Comparison of ENCODE assay signal across 10 cellular contexts in the genomic region with DNA sequence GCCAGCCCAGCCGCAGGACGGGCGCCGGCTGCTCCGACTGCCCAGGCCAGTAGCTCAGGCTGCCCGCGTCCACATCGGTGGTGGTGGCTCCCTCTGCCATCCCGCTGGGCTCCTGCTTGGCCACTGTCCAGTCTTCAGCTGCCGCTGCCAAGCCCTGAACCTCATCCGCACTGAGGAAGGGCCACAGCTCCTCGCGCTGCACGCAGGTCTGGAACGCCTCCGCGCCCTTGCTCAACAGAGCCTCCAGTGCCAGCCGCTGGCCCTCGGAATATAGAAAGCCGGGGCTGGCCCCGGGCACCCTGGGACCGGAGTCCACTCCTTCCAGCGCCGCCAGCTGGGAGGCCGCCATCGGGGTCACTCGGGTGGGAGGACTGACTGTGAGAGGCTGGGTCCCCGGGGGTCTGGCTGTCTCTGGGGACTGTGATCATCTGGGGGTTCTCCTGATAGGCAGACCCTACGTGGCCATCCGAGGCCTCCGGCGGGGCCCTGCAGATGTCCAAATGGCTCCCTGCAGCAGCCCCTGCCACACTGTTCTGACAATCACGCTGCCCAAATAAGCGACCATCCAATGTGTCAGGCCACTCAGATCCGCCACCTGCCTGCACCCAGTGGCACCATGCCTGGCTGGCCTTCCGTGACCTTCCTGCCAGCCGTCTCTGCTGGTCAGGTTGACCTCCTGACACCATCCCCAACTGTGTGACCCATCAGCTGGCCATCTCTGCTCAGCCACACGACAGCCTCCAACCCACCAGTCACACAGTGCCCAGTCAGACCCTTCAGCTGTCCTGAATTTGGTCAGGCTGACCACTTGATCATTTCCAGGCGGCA. TPM values are rescaled to one million over a fixed set of nuclear protein-coding genes. Genes with fewer than 3 reads are reported as not detected.
A peak's percentile ranks its signal among the peaks of the same experiment; 100 is the strongest.
DNase-seq lines count a peak whose midpoint lies in the region; ATAC-seq and TF ChIP-seq lines count a peak whose summit lies in the region.
"Had no signal": no experiment of that assay in that cellular context is flagged by ENCODE, and none has a peak within 500 bp of the region (broad histone marks: within the 10 kb centered on the region; RNA-seq: fewer than 3 reads in every experiment).

No MANE protein-coding gene starts in this region.

- no peak overlapping the region for H2AFZ ChIP-seq in PC-9

- H4K20me1 ChIP-seq in PC-9 (ENCODE audit: insufficient read depth), result peaks cover 32% of the 10 kb centered on the region

- DNase-seq in G401 (ENCODE audit: low spot score) (peak; percentile 75), PC-9 (no peak), esophagus squamous epithelium (lab: John Stamatoyannopoulos, UW) (no peak), NCI-H1436 (lab: John Stamatoyannopoulos, UW) (no peak), germinal center (ENCODE audit: low spot score) (no peak)
- DNase-seq: DMS79, NCI-H2171 treated with DMSO at 0.1 percent for 48 hours had no signal

- H3K79me2 ChIP-seq in PC-9 (ENCODE audit: low read depth), result peaks cover 31% of the 10 kb centered on the region

- peak overlapping the region; percentile 28 for H3K9ac ChIP-seq in rectal smooth muscle tissue (ENCODE audit: low read length)

- 73 to 81% methylated on average over 8 to 11 of the region's 39 CpGs for WGBS in esophagus squamous epithelium, 2 donors

- H3K36me3 ChIP-seq in PC-9 (ENCODE audit: low read depth) (peaks cover 31% of the 10 kb centered on the region), esophagus squamous epithelium (peaks cover 17 to 32% (median 24%) of the 10 kb centered on the region in 3 donors), rectal smooth muscle tissue (ENCODE audit: control insufficient read depth, insufficient read depth, low read length) (peaks cover 24% of the 10 kb centered on the region)

- in situ Hi-C loops in G401 (cut with HindIII; ENCODE audit: low sequenced_read_pairs), result no loop called here

- no TSS peak for BruUV-seq in PC-9 (replicated peaks; lab: Mats Ljungman, UMichigan)

- H3F3A ChIP-seq in PC-9 (ENCODE audit: insufficient read depth, low read depth), result peaks cover 61% of the 10 kb centered on the region

- TF ChIP-seq CTCF in PC-9 (conservative IDR thresholded peaks at IDR 0.05), result no peak
- no peak for TF ChIP-seq CTCF in esophagus squamous epithelium (IDR thresholded peaks at IDR 0.05)

- TF ChIP-seq POLR2A in esophagus squamous epithelium (IDR thresholded peaks at IDR 0.05) (no peak), GM18505 (IDR thresholded peaks at IDR 0.05; ENCODE audit: borderline replicate concordance, extremely low read depth, insufficient read depth, insufficient read length) (no peak)

- intact Hi-C loops in PC-9 (cut with micrococcal nuclease; ENCODE audit: unreplicated experiment), result no loop called here
- intact Hi-C loops in esophagus squamous epithelium (cut with DNase I), result no loop called here

- no peaks in the 10 kb centered on the region for H3K9me3 ChIP-seq in PC-9 (ENCODE audit: insufficient read depth, low read depth)
- H3K9me3 ChIP-seq in esophagus squamous epithelium, result no peaks in the 10 kb centered on the region

- peak overlapping the region; percentile 94; the same call in 1 of the 2 replicates for H3K4me2 ChIP-seq in PC-9

- CTCF ChIA-PET in PC-9 (lab: Charles Lee), result no interaction called here

- ATAC-seq in GM18505 (IDR thresholded peaks at IDR 0.05; ENCODE audit: unreplicated experiment), result no peak
- ATAC-seq in HG02623 (IDR thresholded peaks at IDR 0.05; ENCODE audit: unreplicated experiment), result no peak

- H3K4me3 ChIP-seq in PC-9 (no peak overlapping the region), esophagus squamous epithelium (peak overlapping the region in 1 of 4 donors; percentile 54), rectal smooth muscle tissue (ENCODE audit: low read length) (peak overlapping the region; percentile 58)

- H3K27ac ChIP-seq in PC-9, result no peak overlapping the region
- peak overlapping the region in 3 of 4 donors; percentile 93 to 96 (median 96) for H3K27ac ChIP-seq in esophagus squamous epithelium
- no peak overlapping the region for H3K27ac ChIP-seq in rectal smooth muscle tissue (ENCODE audit: low read depth, low read length)

- POLR2A ChIA-PET in PC-9 (lab: Charles Lee; ENCODE audit: unreplicated experiment), result no interaction called here

- H3K9me2 ChIP-seq in PC-9 (ENCODE audit: insufficient read depth), result no peaks in the 10 kb centered on the region

- H3K4me1 ChIP-seq in PC-9 (replicated peaks; ENCODE audit: insufficient read depth), result peaks cover 42% of the 10 kb centered on the region
- H3K4me1 ChIP-seq in esophagus squamous epithelium, result peaks cover 23 to 49% (median 31%) of the 10 kb centered on the region in 3 donors
- H3K4me1 ChIP-seq in rectal smooth muscle tissue (ENCODE audit: control insufficient read depth, insufficient read depth, low read length), result peaks cover 11% of the 10 kb centered on the region

- H3K27me3 ChIP-seq in PC-9 (ENCODE audit: insufficient read depth, low read depth) (no peaks in the 10 kb centered on the region), esophagus squamous epithelium (no peaks in the 10 kb centered on the region), rectal smooth muscle tissue (ENCODE audit: control insufficient read depth, insufficient read depth, low read length) (no peaks in the 10 kb centered on the region)

RNA-seq across cellular contexts. Expression of a gene that starts 1.6 kb away (rescaled TPM):
- total RNA-seq in G401 (2014; rRNA removed; shearing (Covaris generic)), result 0.34 TPM in 1 of 2 replicates, not detected in the other
- 12.3 and 17.4 TPM in 2 replicates for total RNA-seq in PC-9 (2021)
- total RNA-seq in esophagus squamous epithelium, result 10 to 100 TPM in 1 of 4 donors, 1 to 10 TPM in 3; 3.1 to 12.3 (median 8.6) TPM

RNA-seq across cellular contexts. Expression of a gene that starts 5.7 kb away (rescaled TPM):
- total RNA-seq in G401 (2014; rRNA removed; shearing (Covaris generic)), result 3,072 and 3,826 TPM in 2 replicates
- total RNA-seq in PC-9 (2021), result 1,618 and 1,710 TPM in 2 replicates
- total RNA-seq in esophagus squamous epithelium, result 1,000 to 10,000 TPM; 1,870 to 2,808 (median 2,491) TPM

RNA-seq across cellular contexts. Expression of a gene that starts 6.1 kb away (rescaled TPM):
- total RNA-seq in G401 (2014; rRNA removed; shearing (Covaris generic)), result 16.5 and 45.7 TPM in 2 replicates
- total RNA-seq in PC-9 (2021) (18.4 and 20.0 TPM in 2 replicates), esophagus squamous epithelium (10 to 100 TPM in 2 of 4 donors, 1 to 10 TPM in 2; 7.0 to 10.9 (median 9.7) TPM)

RNA-seq across cellular contexts. Expression of a gene that starts 6.7 kb away (rescaled TPM):
- 0.55 TPM in 1 of 2 replicates, not detected in the other for total RNA-seq in G401 (2014; rRNA removed; shearing (Covaris generic))
- total RNA-seq in PC-9 (2021) (not detected in 2 replicates), esophagus squamous epithelium (1 to 10 TPM in 3 of 4 donors, not detected in 1; 1.3 to 1.7 (median 1.4) TPM)

RNA-seq across cellular contexts. Expression of a gene that starts 23.9 kb away (rescaled TPM):
- total RNA-seq in G401 (2014; rRNA removed; shearing (Covaris generic)), result 25.5 and 40.0 TPM in 2 replicates
- total RNA-seq in PC-9 (2021), result 48.2 and 48.6 TPM in 2 replicates
- total RNA-seq in esophagus squamous epithelium, result 10 to 100 TPM in 3 of 4 donors, 1 to 10 TPM in 1; 4.2 to 16.2 (median 11.7) TPM

Comparison
In these comparisons a context has a peak if more than half of its experiments do, and no peak if none do; other contexts are left out.
1. H3K27ac ChIP-seq: peak in esophagus squamous epithelium (3 of 4); none in PC-9 (single experiment) and rectal smooth muscle tissue (single experiment).